14 cellular contexts compared by ENCODE assay signal in genomic region chr5:87002485-87002884, GRCh38.
"Had no signal": no experiment of that assay in that cellular context is flagged by ENCODE, and none has a peak within 500 bp of the region (broad histone marks: within the 10 kb centered on the region; RNA-seq: fewer than 3 reads in every experiment).

No MANE protein-coding gene starts in this region.

- H2AFZ ChIP-seq: neural progenitor cell had no signal

- DNase-seq: activated CD4-positive, alpha-beta T cell treated with anti-CD3 and anti-CD28 coated beads, Interleukin-2, amount 50 U/mL, for 48 hours; activated CD4-positive, CD25-positive, alpha-beta regulatory T cell treated with anti-CD3 and anti-CD28 coated beads, Interleukin-2, amount 50 U/mL, for 72 hours; activated effector memory CD4-positive, alpha-beta T cell treated with anti-CD3 and anti-CD28 coated beads, Interleukin-2, amount 50 U/mL, for 16 hours; activated T-cell treated with anti-CD3 and anti-CD28 coated beads, Interleukin-2, amount 50 U/mL, for 4 hours; amygdala; gastrocnemius medialis; hippocampal formation; mesendoderm; ovary; retina; T-helper 17 cell; tibial artery had no signal

- H3K4me3 ChIP-seq: gastrocnemius medialis, neural progenitor cell, ovary, tibial artery had no signal

- H3K9ac ChIP-seq: neural progenitor cell had no signal

- ATAC-seq: activated T-cell treated with anti-CD3 and anti-CD28 coated beads, Interleukin-2, amount 50 U/mL, for 4 hours; gastrocnemius medialis; stimulated activated effector memory CD8-positive, alpha-beta T cell treated with anti-CD3 and anti-CD28 coated beads, Interleukin-12 subunit alpha, Interleukin-12 subunit beta, amount 100 ng/mL, for 72 hours; T-helper 17 cell had no signal

- H3K27me3 ChIP-seq: gastrocnemius medialis, neural progenitor cell, ovary had no signal

- H3K9me3 ChIP-seq: gastrocnemius medialis, ovary, tibial artery had no signal

- H3K4me2 ChIP-seq: neural progenitor cell had no signal

- H3K27ac ChIP-seq: gastrocnemius medialis, neural progenitor cell, ovary, tibial artery had no signal

- H3K4me1 ChIP-seq: gastrocnemius medialis, neural progenitor cell, tibial artery had no signal

- H3K36me3 ChIP-seq: gastrocnemius medialis, neural progenitor cell, ovary, tibial artery had no signal
